Comparison of ENCODE assay signal across 13 cellular contexts in the genomic region with DNA sequence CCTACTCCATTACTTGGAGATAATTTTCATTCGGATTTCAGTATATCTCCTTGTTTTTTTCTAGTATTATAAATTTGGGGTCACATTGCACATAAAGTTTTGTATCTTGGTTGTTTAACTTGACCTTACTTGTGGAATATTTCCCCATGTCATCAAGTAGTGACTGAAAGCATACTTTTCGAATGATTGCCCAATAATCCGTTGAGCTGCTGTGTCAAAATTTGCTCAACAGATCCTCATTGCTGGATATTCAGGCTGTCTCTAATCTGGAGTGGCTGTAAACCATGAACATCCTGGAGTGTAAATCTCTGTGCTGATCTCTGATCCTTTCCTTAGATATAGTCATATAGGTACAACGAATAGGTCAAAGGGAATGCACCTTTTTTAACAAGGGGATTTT. TPM values are rescaled to one million over a fixed set of nuclear protein-coding genes. Genes with fewer than 3 reads are reported as not detected.
DNase-seq lines count a peak whose midpoint lies in the region; ATAC-seq and TF ChIP-seq lines count a peak whose summit lies in the region.
"Had no signal": no experiment of that assay in that cellular context is flagged by ENCODE, and none has a peak within 500 bp of the region (broad histone marks: within the 10 kb centered on the region; RNA-seq: fewer than 3 reads in every experiment).

No MANE protein-coding gene starts in this region.

- no peak overlapping the region for H3K4me3 ChIP-seq in epithelial cell of esophagus (ENCODE audit: low read length)
- H3K4me3 ChIP-seq: GM23338 had no signal

- intact Hi-C loops in activated CD4-positive, alpha-beta T cell treated with anti-CD3 and anti-CD28 coated beads, Interleukin-2, amount 10 ng/mL, durations not matched to agents 24 days and 14 days (cut with micrococcal nuclease): no loop called here
- intact Hi-C loops in posterior vena cava (cut with DNase I): no loop called here

- H3K9me3 Mint-ChIP-seq in activated CD4-positive, alpha-beta T cell treated with anti-CD3 and anti-CD28 coated beads, Interleukin-2, amount 10 ng/mL, durations not matched to agents 24 days and 14 days: no peaks in the 10 kb centered on the region
- no peaks in the 10 kb centered on the region for H3K9me3 Mint-ChIP-seq in endothelial cell (ENCODE audit: unreplicated experiment)
- H3K9me3 Mint-ChIP-seq: GM23338 had no signal

- peak; percentile 45 for DNase-seq in activated CD4-positive, alpha-beta T cell treated with anti-CD3 and anti-CD28 coated beads, Interleukin-2, amount 10 ng/mL, durations not matched to agents 24 days and 14 days
- DNase-seq in activated CD4-positive, alpha-beta T cell treated with anti-CD3 and anti-CD28 coated beads, Interleukin-2, amount 50 U/mL, for 48 hours: no peak
- peak; percentile 33 for DNase-seq in NOMO-1 treated with dmso at 0.1 percent for 144 hours (lab: John Stamatoyannopoulos, UW; ENCODE audit: unreplicated experiment)
- DNase-seq in epithelial cell of esophagus (ENCODE audit: low read depth): peak; percentile 38
- DNase-seq in DMS 273 treated with DMSO at 0.1 percent for 48 hours (lab: John Stamatoyannopoulos, UW): no peak
- no peak for DNase-seq in posterior vena cava (ENCODE audit: low spot score)
- DNase-seq in endothelial cell (ENCODE audit: low spot score): no peak
- DNase-seq: KBM-7, NCI-H1105 treated with DMSO at 0.1 percent for 48 hours, NCI-H187, NCI-H510A had no signal

- H3K4me1 Mint-ChIP-seq in activated CD4-positive, alpha-beta T cell treated with anti-CD3 and anti-CD28 coated beads, Interleukin-2, amount 10 ng/mL, durations not matched to agents 24 days and 14 days: peaks cover 51% of the 10 kb centered on the region
- H3K4me1 Mint-ChIP-seq in endothelial cell (ENCODE audit: unreplicated experiment): peaks cover 10% of the 10 kb centered on the region

- H3K4me3 Mint-ChIP-seq in activated CD4-positive, alpha-beta T cell treated with anti-CD3 and anti-CD28 coated beads, Interleukin-2, amount 10 ng/mL, durations not matched to agents 24 days and 14 days: no peak overlapping the region
- no peak overlapping the region for H3K4me3 Mint-ChIP-seq in endothelial cell (ENCODE audit: unreplicated experiment)
- H3K4me3 Mint-ChIP-seq: GM23338 had no signal

- H3K27me3 Mint-ChIP-seq in activated CD4-positive, alpha-beta T cell treated with anti-CD3 and anti-CD28 coated beads, Interleukin-2, amount 10 ng/mL, durations not matched to agents 24 days and 14 days: no peaks in the 10 kb centered on the region
- H3K27me3 Mint-ChIP-seq in endothelial cell (ENCODE audit: unreplicated experiment): no peaks in the 10 kb centered on the region

- H3K36me3 Mint-ChIP-seq in activated CD4-positive, alpha-beta T cell treated with anti-CD3 and anti-CD28 coated beads, Interleukin-2, amount 10 ng/mL, durations not matched to agents 24 days and 14 days (ENCODE audit: low read depth): peaks cover 54% of the 10 kb centered on the region
- H3K36me3 Mint-ChIP-seq in endothelial cell (ENCODE audit: low read depth, unreplicated experiment): peaks cover 5% of the 10 kb centered on the region

- no peak for ATAC-seq in GM21529 (IDR thresholded peaks at IDR 0.05; ENCODE audit: unreplicated experiment)
- ATAC-seq: GM23338 had no signal

- no peak overlapping the region for H3K27ac Mint-ChIP-seq in activated CD4-positive, alpha-beta T cell treated with anti-CD3 and anti-CD28 coated beads, Interleukin-2, amount 10 ng/mL, durations not matched to agents 24 days and 14 days
- no peak overlapping the region for H3K27ac Mint-ChIP-seq in endothelial cell (ENCODE audit: unreplicated experiment)
- H3K27ac Mint-ChIP-seq: GM23338 had no signal

- TF ChIP-seq CTCF in epithelial cell of esophagus (IDR thresholded peaks at IDR 0.05; ENCODE audit: insufficient read depth, low read depth, low read length, missing control alignments): no peak
- TF ChIP-seq CTCF in endothelial cell (IDR thresholded peaks at IDR 0.05; ENCODE audit: unreplicated experiment): no peak

RNA-seq across cellular contexts. Expression of gene NIPAL3, which starts 4.9 kb away (rescaled TPM):
- total RNA-seq in activated CD4-positive, alpha-beta T cell treated with anti-CD3 and anti-CD28 coated beads, Interleukin-2, amount 10 ng/mL, durations not matched to agents 24 days and 14 days: 25.1 and 26.3 TPM in 2 replicates
- total RNA-seq in posterior vena cava (1 to 10 TPM; 7.5 to 8.7 TPM), endothelial cell (ENCODE audit: unreplicated experiment) (9.4 TPM)

RNA-seq across cellular contexts. Expression of gene STPG1, which starts 7.0 kb away (rescaled TPM):
- total RNA-seq in activated CD4-positive, alpha-beta T cell treated with anti-CD3 and anti-CD28 coated beads, Interleukin-2, amount 10 ng/mL, durations not matched to agents 24 days and 14 days: 3.8 and 5.0 TPM in 2 replicates
- total RNA-seq in posterior vena cava (1 to 10 TPM; 2.1 to 2.9 TPM), endothelial cell (ENCODE audit: unreplicated experiment) (10.0 TPM)

Comparison
In these comparisons a context has a peak if more than half of its experiments do, and no peak if none do; other contexts are left out.
1. DNase-seq: peak in activated CD4-positive, alpha-beta T cell treated with anti-CD3 and anti-CD28 coated beads, Interleukin-2, amount 10 ng/mL, durations not matched to agents 24 days and 14 days (single experiment), NOMO-1 treated with dmso at 0.1 percent for 144 hours (single experiment) and epithelial cell of esophagus (single experiment); none in activated CD4-positive, alpha-beta T cell treated with anti-CD3 and anti-CD28 coated beads, Interleukin-2, amount 50 U/mL, for 48 hours (0 of 2), DMS 273 treated with DMSO at 0.1 percent for 48 hours (single experiment), posterior vena cava (single experiment) and endothelial cell (single experiment).